In genomic region chr18:22432672-22433137, GRCh38 we compare ENCODE assay signal across 11 cellular contexts. TPM values are rescaled to one million over a fixed set of nuclear protein-coding genes. Genes with fewer than 3 reads are reported as not detected.
DNase-seq lines count a peak whose midpoint lies in the region; ATAC-seq, FAIRE-seq and TF ChIP-seq lines count a peak whose summit lies in the region.
"Had no signal": no experiment of that assay in that cellular context is flagged by ENCODE, and none has a peak within 500 bp of the region (broad histone marks: within the 10 kb centered on the region; RNA-seq: fewer than 3 reads in every experiment).

No MANE protein-coding gene starts in this region.

- H3K4me1 ChIP-seq in keratinocyte (ENCODE audit: control insufficient read depth, extremely low read depth, insufficient read depth, low read length) (peaks cover 24% of the 10 kb centered on the region), thyroid gland (no peaks in the 10 kb centered on the region)

- no peaks in the 10 kb centered on the region for H4K20me1 ChIP-seq in keratinocyte (ENCODE audit: control insufficient read depth, extremely low read depth, insufficient read depth, low read length)

- peak; percentile 95 for FAIRE-seq in keratinocyte (lab: Jason Lieb, UNC)

- H3K27me3 ChIP-seq in keratinocyte (ENCODE audit: control insufficient read depth, extremely low read depth, insufficient read depth, low read length), result no peaks in the 10 kb centered on the region
- H3K27me3 ChIP-seq in thyroid gland, result no peaks in the 10 kb centered on the region

- H3K9ac ChIP-seq in keratinocyte (ENCODE audit: control insufficient read depth, extremely low read depth, insufficient read depth, low read length), result peak overlapping the region; percentile 48

- no peak for ATAC-seq in GM18873 (IDR thresholded peaks at IDR 0.05; ENCODE audit: low FRiP score, unreplicated experiment)

- dilution Hi-C loops in keratinocyte (cut with MboI; ENCODE audit: extremely low pct_ligation_motif_present, low sequenced_read_pairs), result no loop called here

- intact Hi-C loops in thyroid gland (cut with DNase I), result no loop called here

- whole genome bisulfite sequencing in thyroid gland, 2 donors, result 68 to 79% methylated on average over 12 of the region's 12 CpGs

- H3K27ac ChIP-seq in keratinocyte (ENCODE audit: control insufficient read depth, insufficient read depth, low read length), result peak overlapping the region; percentile 70
- no peak overlapping the region for H3K27ac ChIP-seq in thyroid gland

- no peak for TF ChIP-seq CTCF in astrocyte of the spinal cord (IDR thresholded peaks at IDR 0.05; ENCODE audit: low read depth, low read length)
- TF ChIP-seq CTCF in keratinocyte (optimal IDR thresholded peaks at IDR 0.05 in 1 of 3, IDR thresholded peaks at IDR 0.05 in 1 of 3, conservative IDR thresholded peaks at IDR 0.05 in 1 of 3; ENCODE audit: extremely low read depth in 1 of 3, insufficient read depth in 2 of 3, low read length in 3 of 3), result no peak
- TF ChIP-seq CTCF in thyroid gland (IDR thresholded peaks at IDR 0.05), result no peak

- H3K9me3 ChIP-seq in keratinocyte (ENCODE audit: control insufficient read depth, low read depth, low read length) (no peaks in the 10 kb centered on the region), thyroid gland (no peaks in the 10 kb centered on the region)

- H2AFZ ChIP-seq in keratinocyte (ENCODE audit: control insufficient read depth, low read length), result peak overlapping the region; percentile 70

- H3K9me1 ChIP-seq in keratinocyte (ENCODE audit: control insufficient read depth, extremely low read depth, insufficient read depth, low read length), result no peaks in the 10 kb centered on the region

- no peaks in the 10 kb centered on the region for H3K79me2 ChIP-seq in keratinocyte (ENCODE audit: control insufficient read depth, insufficient read depth, low read length)

- in situ Hi-C loops in astrocyte of the spinal cord (cut with HindIII; ENCODE audit: low sequenced_read_pairs), result no loop called here

- H3K4me2 ChIP-seq in keratinocyte (ENCODE audit: control insufficient read depth, extremely low read depth, insufficient read depth, low read depth, low read length), result peak overlapping the region; percentile 25

- TF ChIP-seq POLR2A in thyroid gland (IDR thresholded peaks at IDR 0.05), result no peak

- H3K4me3 ChIP-seq in astrocyte of the spinal cord (ENCODE audit: low read depth, low read length) (no peak overlapping the region), keratinocyte (ENCODE audit: control insufficient read depth in 2 of 3, extremely low read depth in 1 of 3, insufficient read depth in 2 of 3, low read depth in 1 of 3, low read length in 3 of 3) (peak overlapping the region in 1 of 3 experiments; percentile 0), thyroid gland (replicated peaks in 1 of 3) (no peak overlapping the region)

- H3K36me3 ChIP-seq in keratinocyte (ENCODE audit: control insufficient read depth in 2 of 2, extremely low read depth in 1 of 2, insufficient read depth in 2 of 2, low read length in 2 of 2) (no peaks in the 10 kb centered on the region), thyroid gland (no peaks in the 10 kb centered on the region)

- DNase-seq in HK-2 (ENCODE audit: unreplicated experiment) (peak; percentile 16), astrocyte of the spinal cord (ENCODE audit: low read depth, low spot score) (peak; percentile 87), keratinocyte (ENCODE audit: low read depth, low spot score) (no peak), thyroid gland (peak; percentile 19 to 20), activated gamma-delta T cell (lab: John Stamatoyannopoulos, UW) (no peak), germinal center (ENCODE audit: low spot score) (no peak), NCI-H2081 (lab: John Stamatoyannopoulos, UW) (no peak)
- DNase-seq: NCI-H526; stimulated activated CD4-positive, alpha-beta T cell treated with anti-CD3 and anti-CD28 coated beads, Interleukin-1b, Interleukin-23, amount 100 ng/mL, for 48 hours had no signal

RNA-seq across cellular contexts. Expression of gene CTAGE1, which starts 15.0 kb away (rescaled TPM):
- polyA plus RNA-seq in keratinocyte, result not detected in 3 replicates
- not detected for polyA plus RNA-seq in keratinocyte (2011; ENCODE audit: low read depth)
- not detected in 2 replicates for polyA plus RNA-seq in keratinocyte (2011; cell fraction: cytosol; rRNA removed)
- not detected in 2 replicates for polyA plus RNA-seq in keratinocyte (2011; cell fraction: nucleus; rRNA removed)
- polyA plus RNA-seq in keratinocyte (2012; ENCODE audit: low replicate concordance), result not detected in 2 replicates
- polyA minus RNA-seq in keratinocyte, result not detected in 3 replicates
- not detected for polyA minus RNA-seq in keratinocyte (2011; cell fraction: cytosol; rRNA and poly(A)+ RNA removed)
- polyA minus RNA-seq in keratinocyte (2011; cell fraction: nucleus; rRNA and poly(A)+ RNA removed), result not detected in 2 replicates
- total RNA-seq in thyroid gland, result not detected
- total RNA-seq: activated CD8-positive, alpha-beta memory T cell treated with anti-CD3 and anti-CD28 coated beads for 36 hours had no signal

Comparison
In these comparisons a context has a peak if more than half of its experiments do, and no peak if none do; other contexts are left out.
1. DNase-seq: peak in HK-2 (single experiment), astrocyte of the spinal cord (single experiment) and thyroid gland (2 of 2); none in keratinocyte (single experiment), activated gamma-delta T cell (single experiment), germinal center (single experiment) and NCI-H2081 (0 of 2).